Comparison of ENCODE assay signal across 27 cellular contexts in genomic region chr10:52056296-52056695, GRCh38.
DNase-seq lines count a peak whose midpoint lies in the region; ATAC-seq and TF ChIP-seq lines count a peak whose summit lies in the region.
"Had no signal": no experiment of that assay in that cellular context is flagged by ENCODE, and none has a peak within 500 bp of the region (broad histone marks: within the 10 kb centered on the region; RNA-seq: fewer than 3 reads in every experiment).

No MANE protein-coding gene starts in this region.

- ATAC-seq in GM21786 (IDR thresholded peaks at IDR 0.05; ENCODE audit: unreplicated experiment): no peak
- ATAC-seq in left lobe of liver: no peak
- ATAC-seq: K562 had no signal

- POLR2A ChIA-PET in HEK293T (lab: Yijun Ruan, JAX): interaction anchor here (0.6 kb wide), 1 partner anchor 575 kb away, joined by 3 read pairs; no protein-coding TSS in a partner anchor
- POLR2A ChIA-PET in RWPE1 (lab: Yijun Ruan, JAX; ENCODE audit: low non-redundant PET): no interaction called here

- TF ChIP-seq CTCF in RWPE1 (conservative IDR thresholded peaks at IDR 0.05; ENCODE audit: low read depth): no peak

- H3K27ac Mint-ChIP-seq in activated T-helper 1 cell treated with anti-CD3 and anti-CD28 coated beads, Interleukin-12 subunit alpha, Interleukin-12 subunit beta, Interleukin-2, Interleukin-4 antibody, amounts not matched to agents 30 ng/mL and 10 ng/mL and 1 ng/mL, durations not matched to agents 14 hours and 24 hours and 36 hours: no peak overlapping the region
- H3K27ac Mint-ChIP-seq: CD4-positive, CD25-positive, alpha-beta regulatory T cell; GM23338; T-helper 1 cell treated with Interleukin-12 subunit alpha and Interleukin-12 subunit beta and Interleukin-4 antibody, amounts not matched to agents 30 μg/mL and 1 μg/mL, for 36 hours had no signal

- peak; percentile 36 for DNase-seq in HEK293T (ENCODE audit: extremely low spot score)
- DNase-seq in LoVo (ENCODE audit: low spot score): peak; percentile 43
- peak; percentile 3 for DNase-seq in RWPE1 (ENCODE audit: low spot score)
- peak; percentile 44 for DNase-seq in renal cortical epithelial cell (ENCODE audit: low read depth)
- DNase-seq in NCI-H2196 (lab: John Stamatoyannopoulos, UW; ENCODE audit: unreplicated experiment): no peak
- DNase-seq in left lobe of liver (ENCODE audit: low spot score): no peak
- DNase-seq in activated T-helper 1 cell treated with anti-CD3 and anti-CD28 coated beads, Interleukin-12 subunit alpha, Interleukin-12 subunit beta, Interleukin-2, Interleukin-4 antibody, amounts not matched to agents 30 ng/mL and 10 ng/mL and 1 ng/mL, durations not matched to agents 14 hours and 24 hours and 36 hours (ENCODE audit: low spot score): no peak
- DNase-seq: ACHN; CD4-positive, CD25-positive, alpha-beta regulatory T cell; DMS153; DND-41; HCEC 1CT; NCI-H1092 treated with DMSO at 0.1 percent for 48 hours; NCI-H1436; NCI-H1930; NCI-H2107; NCI-H446; NCI-H524 treated with DMSO at 0.1 percent for 48 hours; Peyer's patch; SK-N-SH; SW 1271 had no signal

- intact Hi-C loops in activated T-helper 1 cell treated with anti-CD3 and anti-CD28 coated beads, Interleukin-12 subunit alpha, Interleukin-12 subunit beta, Interleukin-2, Interleukin-4 antibody, amounts not matched to agents 30 ng/mL and 10 ng/mL and 1 ng/mL, durations not matched to agents 14 hours and 24 hours and 36 hours (cut with micrococcal nuclease): no loop called here

- CTCF ChIA-PET in HEK293T (lab: Yijun Ruan, JAX) (no interaction called here), RWPE1 (lab: Yijun Ruan, JAX) (no interaction called here)

- H3K4me3 Mint-ChIP-seq in activated T-helper 1 cell treated with anti-CD3 and anti-CD28 coated beads, Interleukin-12 subunit alpha, Interleukin-12 subunit beta, Interleukin-2, Interleukin-4 antibody, amounts not matched to agents 30 ng/mL and 10 ng/mL and 1 ng/mL, durations not matched to agents 14 hours and 24 hours and 36 hours: no peak overlapping the region
- H3K4me3 Mint-ChIP-seq: CD4-positive, CD25-positive, alpha-beta regulatory T cell; GM23338; T-helper 1 cell treated with Interleukin-12 subunit alpha and Interleukin-12 subunit beta and Interleukin-4 antibody, amounts not matched to agents 30 μg/mL and 1 μg/mL, for 36 hours had no signal

- no peaks in the 10 kb centered on the region for H3K9me3 Mint-ChIP-seq in activated T-helper 1 cell treated with anti-CD3 and anti-CD28 coated beads, Interleukin-12 subunit alpha, Interleukin-12 subunit beta, Interleukin-2, Interleukin-4 antibody, amounts not matched to agents 30 ng/mL and 10 ng/mL and 1 ng/mL, durations not matched to agents 14 hours and 24 hours and 36 hours
- H3K9me3 Mint-ChIP-seq: GM23338; T-helper 1 cell treated with Interleukin-12 subunit alpha and Interleukin-12 subunit beta and Interleukin-4 antibody, amounts not matched to agents 30 μg/mL and 1 μg/mL, for 36 hours had no signal

- no peak overlapping the region for H3K27ac ChIP-seq in RWPE1
- H3K27ac ChIP-seq: BLaER1, HL-60, Peyer's patch had no signal

- no peaks in the 10 kb centered on the region for H3K4me1 Mint-ChIP-seq in activated T-helper 1 cell treated with anti-CD3 and anti-CD28 coated beads, Interleukin-12 subunit alpha, Interleukin-12 subunit beta, Interleukin-2, Interleukin-4 antibody, amounts not matched to agents 30 ng/mL and 10 ng/mL and 1 ng/mL, durations not matched to agents 14 hours and 24 hours and 36 hours (ENCODE audit: low read depth)
- H3K4me1 Mint-ChIP-seq: CD4-positive, CD25-positive, alpha-beta regulatory T cell had no signal

- H3K27me3 Mint-ChIP-seq in activated T-helper 1 cell treated with anti-CD3 and anti-CD28 coated beads, Interleukin-12 subunit alpha, Interleukin-12 subunit beta, Interleukin-2, Interleukin-4 antibody, amounts not matched to agents 30 ng/mL and 10 ng/mL and 1 ng/mL, durations not matched to agents 14 hours and 24 hours and 36 hours (ENCODE audit: insufficient read depth): no peaks in the 10 kb centered on the region
- H3K27me3 Mint-ChIP-seq: CD4-positive, CD25-positive, alpha-beta regulatory T cell had no signal

- no peaks in the 10 kb centered on the region for H3K36me3 Mint-ChIP-seq in activated T-helper 1 cell treated with anti-CD3 and anti-CD28 coated beads, Interleukin-12 subunit alpha, Interleukin-12 subunit beta, Interleukin-2, Interleukin-4 antibody, amounts not matched to agents 30 ng/mL and 10 ng/mL and 1 ng/mL, durations not matched to agents 14 hours and 24 hours and 36 hours (ENCODE audit: low read depth)
- H3K36me3 Mint-ChIP-seq: CD4-positive, CD25-positive, alpha-beta regulatory T cell had no signal

TF ChIP-seq in HEK293T, 16 proteins besides CTCF, POLR2A, EP300 and RAD21:
- peak; percentile 34; the same call in 1 of the 2 replicates for TF ChIP-seq LEF1 (IDR thresholded peaks at IDR 0.05; ENCODE audit: borderline replicate concordance)
- TF ChIP-seq ARNT (IDR thresholded peaks at IDR 0.05): peak; percentile 65; the same call in 1 of the 2 replicates
- TF ChIP-seq CTBP1 (IDR thresholded peaks at IDR 0.05; ENCODE audit: borderline replicate concordance): peak; percentile 98
- no peak for TF ChIP-seq BHLHE40 (IDR thresholded peaks at IDR 0.05; ENCODE audit: borderline replicate concordance)
- TF ChIP-seq TARDBP (IDR thresholded peaks at IDR 0.05): no peak
- no peak for TF ChIP-seq L3MBTL2 (conservative IDR thresholded peaks at IDR 0.05)
- TF ChIP-seq FOXM1 (IDR thresholded peaks at IDR 0.05; ENCODE audit: borderline replicate concordance): peak; percentile 82; the same call in 1 of the 2 replicates
- TF ChIP-seq ZNF384 (IDR thresholded peaks at IDR 0.05): peak; percentile 85
- TF ChIP-seq PKNOX1 (IDR thresholded peaks at IDR 0.05): peak; percentile 94
- no peak for TF ChIP-seq FOXK2 (IDR thresholded peaks at IDR 0.05)

Comparison
In these comparisons a context has a peak if more than half of its experiments do, and no peak if none do; other contexts are left out.
1. DNase-seq: peak in HEK293T (single experiment), LoVo (single experiment), RWPE1 (single experiment) and renal cortical epithelial cell (single experiment); none in NCI-H2196 (single experiment), left lobe of liver (single experiment) and activated T-helper 1 cell treated with anti-CD3 and anti-CD28 coated beads, Interleukin-12 subunit alpha, Interleukin-12 subunit beta, Interleukin-2, Interleukin-4 antibody, amounts not matched to agents 30 ng/mL and 10 ng/mL and 1 ng/mL, durations not matched to agents 14 hours and 24 hours and 36 hours (single experiment).